Comparison of ENCODE assay signal across 10 cellular contexts in genomic region chr14:103189481-103190470, GRCh38.
DNase-seq lines count a peak whose midpoint lies in the region; ATAC-seq and TF ChIP-seq lines count a peak whose summit lies in the region.
"Had no signal": no experiment of that assay in that cellular context is flagged by ENCODE, and none has a peak within 500 bp of the region (broad histone marks: within the 10 kb centered on the region; RNA-seq: fewer than 3 reads in every experiment).

No MANE protein-coding gene starts in this region.

- no peaks in the 10 kb centered on the region; the same call in 1 of the 2 replicates for H3K9me3 ChIP-seq in NT2/D1 (ENCODE audit: insufficient read depth, low read length)
- no peaks in the 10 kb centered on the region for H3K9me3 ChIP-seq in skeletal muscle satellite cell (replicated peaks; ENCODE audit: low read length)
- H3K9me3 ChIP-seq in gastrocnemius medialis = no peaks in the 10 kb centered on the region

- intact Hi-C loops in activated CD4-positive, alpha-beta T cell treated with anti-CD3 and anti-CD28 coated beads, Interleukin-2, amount 10 ng/mL, durations not matched to agents 24 days and 14 days (cut with micrococcal nuclease) = loop anchor here (5.0 kb wide), 1 partner anchor 82 kb away; no protein-coding TSS in a partner anchor
- intact Hi-C loops in gastrocnemius medialis (cut with DNase I; ENCODE audit: low total_unique reads) = loop anchor here (1.0 kb wide), 1 partner anchor 103 kb away; no protein-coding TSS in a partner anchor

- H3K36me3 Mint-ChIP-seq in activated CD4-positive, alpha-beta T cell treated with anti-CD3 and anti-CD28 coated beads, Interleukin-2, amount 10 ng/mL, durations not matched to agents 24 days and 14 days (ENCODE audit: low read depth) = no peaks in the 10 kb centered on the region

- H3K9ac ChIP-seq in NT2/D1 (ENCODE audit: insufficient read length, low read depth) (no peak overlapping the region), skeletal muscle satellite cell (ENCODE audit: low read depth, low read length) (no peak overlapping the region)

- H3K4me2 ChIP-seq in skeletal muscle satellite cell (ENCODE audit: low read length) = peak overlapping the region; percentile 69

- TF ChIP-seq POLR2A in gastrocnemius medialis (IDR thresholded peaks at IDR 0.05) = no peak

- no peaks in the 10 kb centered on the region for H3K9me3 Mint-ChIP-seq in activated CD4-positive, alpha-beta T cell treated with anti-CD3 and anti-CD28 coated beads, Interleukin-2, amount 10 ng/mL, durations not matched to agents 24 days and 14 days

- peaks cover 55% of the 10 kb centered on the region for H3K27me3 Mint-ChIP-seq in activated CD4-positive, alpha-beta T cell treated with anti-CD3 and anti-CD28 coated beads, Interleukin-2, amount 10 ng/mL, durations not matched to agents 24 days and 14 days

- in situ Hi-C loops in gastrocnemius medialis (cut with MboI; ENCODE audit: low sequenced_read_pairs in 4 of 4) = loop anchor here (10.0 to 25.0 kb wide), 3 partner anchors 85 to 98 kb away; no protein-coding TSS in a partner anchor

- no peak for TF ChIP-seq CTCF in gastrocnemius medialis (IDR thresholded peaks at IDR 0.05 in 4 of 5, conservative IDR thresholded peaks at IDR 0.05 in 1 of 5)

- H3K27me3 ChIP-seq in NT2/D1 (ENCODE audit: insufficient read depth, insufficient read length) (peaks cover 6% of the 10 kb centered on the region), skeletal muscle satellite cell (ENCODE audit: control insufficient read depth, insufficient read depth, low read length) (peaks cover 69% of the 10 kb centered on the region), gastrocnemius medialis (no peaks in the 10 kb centered on the region)

- H3K27ac ChIP-seq in gastrocnemius medialis = no peak overlapping the region

- H3K4me1 Mint-ChIP-seq in activated CD4-positive, alpha-beta T cell treated with anti-CD3 and anti-CD28 coated beads, Interleukin-2, amount 10 ng/mL, durations not matched to agents 24 days and 14 days = no peaks in the 10 kb centered on the region

- H3K36me3 ChIP-seq in NT2/D1 (ENCODE audit: insufficient read depth, insufficient read length, low read length) (no peaks in the 10 kb centered on the region), skeletal muscle satellite cell (ENCODE audit: insufficient read depth, low read length) (no peaks in the 10 kb centered on the region), gastrocnemius medialis (no peaks in the 10 kb centered on the region)

- ATAC-seq in gastrocnemius medialis (no peak), GM21423 (IDR thresholded peaks at IDR 0.05; ENCODE audit: unreplicated experiment) (no peak)

- H3K4me3 ChIP-seq in NT2/D1 (ENCODE audit: insufficient read length, low read depth) (peak overlapping the region; percentile 43), iPS-11a (ENCODE audit: low read depth, low read length) (peak overlapping the region; percentile 36), skeletal muscle satellite cell (ENCODE audit: low read length) (no peak overlapping the region), gastrocnemius medialis (peak overlapping the region in 2 of 4 donors; percentile 40 to 52)

- H3K4me1 ChIP-seq in NT2/D1 (ENCODE audit: insufficient read depth, insufficient read length) = peaks cover 5% of the 10 kb centered on the region
- peaks cover 4% of the 10 kb centered on the region for H3K4me1 ChIP-seq in skeletal muscle satellite cell (ENCODE audit: control insufficient read depth, insufficient read depth, low read length)
- peaks cover 6% of the 10 kb centered on the region in 2 donors for H3K4me1 ChIP-seq in gastrocnemius medialis

- H3K4me3 Mint-ChIP-seq in activated CD4-positive, alpha-beta T cell treated with anti-CD3 and anti-CD28 coated beads, Interleukin-2, amount 10 ng/mL, durations not matched to agents 24 days and 14 days = peak overlapping the region; percentile 28

- H3K27ac Mint-ChIP-seq in activated CD4-positive, alpha-beta T cell treated with anti-CD3 and anti-CD28 coated beads, Interleukin-2, amount 10 ng/mL, durations not matched to agents 24 days and 14 days = no peak overlapping the region

- no peak for DNase-seq in activated CD4-positive, alpha-beta T cell treated with anti-CD3 and anti-CD28 coated beads, Interleukin-2, amount 10 ng/mL, durations not matched to agents 24 days and 14 days
- DNase-seq in activated CD4-positive, alpha-beta T cell treated with anti-CD3 and anti-CD28 coated beads for 1 hour = no peak
- DNase-seq in NT2/D1 (ENCODE audit: low read depth, low spot score) (no peak), gastrocnemius medialis (no peak), UCSD-AML1 (lab: John Stamatoyannopoulos, UW; ENCODE audit: unreplicated experiment) (no peak)
- DNase-seq: ACHN, NCI-H1694 treated with DMSO at 0.1 percent for 48 hours had no signal
